8 cellular contexts compared by ENCODE assay signal in the genomic region with DNA sequence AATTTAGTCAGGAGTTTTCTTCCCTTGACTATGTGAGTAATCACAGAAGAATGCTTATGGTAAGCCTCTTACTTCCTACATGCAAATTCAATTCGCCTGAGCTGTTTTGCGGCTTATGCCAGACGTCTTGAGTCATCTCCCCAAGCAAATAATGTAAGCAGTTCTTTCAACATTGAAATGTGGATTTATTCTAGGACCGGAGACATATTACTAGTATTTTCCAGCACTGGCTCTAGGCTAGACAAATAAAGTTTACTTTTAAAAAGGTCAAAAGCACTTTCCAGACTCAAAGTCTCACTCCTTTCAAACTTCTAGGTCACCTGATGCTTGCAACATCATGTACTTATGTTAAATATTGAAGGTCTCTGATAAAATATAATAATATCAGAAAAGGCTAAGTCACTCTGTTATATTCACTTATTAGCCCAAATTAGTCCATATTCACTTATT. TPM values are rescaled to one million over a fixed set of nuclear protein-coding genes. Genes with fewer than 3 reads are reported as not detected.
DNase-seq lines count a peak whose midpoint lies in the region; ATAC-seq and TF ChIP-seq lines count a peak whose summit lies in the region.

No MANE protein-coding gene starts in this region.

- H3K27me3 ChIP-seq in GM23248 (replicated peaks; ENCODE audit: insufficient read depth) (no peaks in the 10 kb centered on the region), breast epithelium (no peaks in the 10 kb centered on the region)

- H3K4me2 ChIP-seq in GM23248 (ENCODE audit: unreplicated experiment): peak overlapping the region; percentile 42

- intact Hi-C loops in breast epithelium (cut with DNase I; ENCODE audit: low total_unique reads): no loop called here

- TF ChIP-seq CTCF in breast epithelium (IDR thresholded peaks at IDR 0.05): no peak

- H3F3A ChIP-seq in GM23248 (ENCODE audit: insufficient read depth): peaks cover 39% of the 10 kb centered on the region

- WGBS in GM23248 (ENCODE audit: low coverage in 1 of 2, low lambda C conversion rate in 2 of 2, missing lambda C conversion rate in 2 of 2), 2 experiments: 0 to 1% methylated on average over 4 of the region's 4 CpGs

- TF ChIP-seq POLR2A in breast epithelium (IDR thresholded peaks at IDR 0.05): no peak
- TF ChIP-seq POLR2A in erythroblast (IDR thresholded peaks at IDR 0.05; ENCODE audit: low read length): no peak

- H3K9ac ChIP-seq in GM23248: peak overlapping the region; percentile 25; the same call in 1 of the 2 replicates

- no peaks in the 10 kb centered on the region for H4K20me1 ChIP-seq in GM23248 (ENCODE audit: insufficient read depth)

- H2AFZ ChIP-seq in GM23248: no peak overlapping the region

- no peaks in the 10 kb centered on the region for H3K79me2 ChIP-seq in GM23248 (ENCODE audit: insufficient read depth)

- H3K4me3 ChIP-seq in GM23248 (no peak overlapping the region), breast epithelium (no peak overlapping the region)

- ATAC-seq in GM18498 (IDR thresholded peaks at IDR 0.05; ENCODE audit: unreplicated experiment): peak; percentile 89

- peak; percentile 98 for DNase-seq in GM23248
- DNase-seq in M059J (ENCODE audit: low read depth): peak; percentile 100
- peak in 1 of 2 donors; percentile 61 for DNase-seq in breast epithelium (ENCODE audit: low spot score in 2 of 2)
- DNase-seq in mucosa of gallbladder (ENCODE audit: low spot score): peak; percentile 69
- DNase-seq in GM19240 (ENCODE audit: insufficient read length, low spot score): no peak
- no peak for DNase-seq in erythroblast (lab: John Stamatoyannopoulos, UW)
- no peak for DNase-seq in retina

- H3K4me1 ChIP-seq in GM23248 (ENCODE audit: insufficient read depth) (peaks cover 35% of the 10 kb centered on the region), breast epithelium (peaks cover 0 to 5% of the 10 kb centered on the region in 2 donors)

- in situ Hi-C loops in GM23248 (cut with MboI): loop anchor here (10.0 kb wide), 1 partner anchor 169 kb away; no protein-coding TSS in a partner anchor

- H3K9me3 ChIP-seq in GM23248 (ENCODE audit: low read depth) (no peaks in the 10 kb centered on the region), breast epithelium (no peaks in the 10 kb centered on the region)

- H3K9me2 ChIP-seq in GM23248 (ENCODE audit: insufficient read depth): no peaks in the 10 kb centered on the region; the same call in 1 of the 2 replicates

- H3K27ac ChIP-seq in GM23248 (peak overlapping the region; percentile 75), breast epithelium (peak overlapping the region; percentile 65 to 70)

- H3K36me3 ChIP-seq in GM23248 (ENCODE audit: low read depth) (no peaks in the 10 kb centered on the region), breast epithelium (no peaks in the 10 kb centered on the region)

RNA-seq across cellular contexts. Expression of a gene that starts 38.1 kb away (rescaled TPM):
- not detected in 2 replicates for total RNA-seq in GM23248 (2014; rRNA removed; shearing (Covaris generic))
- polyA plus RNA-seq in GM23248 (2016; fragmentation: Nextera tagmentation; extraction: Ambion mirVana): not detected in 2 replicates
- not detected in 2 replicates for total RNA-seq in M059J (2014; rRNA removed; shearing (Covaris generic))
- total RNA-seq in breast epithelium (not detected), mucosa of gallbladder (not detected)

Comparison
In these comparisons a context has a peak if more than half of its experiments do, and no peak if none do; other contexts are left out.
1. DNase-seq: peak in GM23248 (single experiment), M059J (single experiment) and mucosa of gallbladder (single experiment); none in GM19240 (single experiment), erythroblast (0 of 2) and retina (single experiment).